17 cellular contexts compared by ENCODE assay signal in the genomic region with DNA sequence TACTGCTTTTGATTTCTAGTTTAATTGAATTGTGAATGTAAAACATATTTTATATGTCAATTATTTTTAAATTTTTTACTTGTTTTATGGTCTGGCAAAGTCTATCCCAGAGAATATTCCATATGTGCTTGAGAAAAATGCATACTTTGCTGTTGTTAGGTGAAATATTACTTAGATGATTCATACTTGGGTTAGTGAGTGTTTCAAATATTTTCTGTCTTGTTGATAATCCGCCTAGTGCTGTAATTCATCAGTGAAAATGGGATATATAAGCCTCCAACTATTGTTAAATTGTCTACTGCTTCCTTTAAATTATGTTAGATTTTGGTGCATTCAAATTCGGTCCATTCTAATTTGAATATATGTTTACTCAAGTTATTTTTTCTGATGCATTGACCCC.
DNase-seq lines count a peak whose midpoint lies in the region; ATAC-seq and TF ChIP-seq lines count a peak whose summit lies in the region.
"Had no signal": no experiment of that assay in that cellular context is flagged by ENCODE, and none has a peak within 500 bp of the region (broad histone marks: within the 10 kb centered on the region; RNA-seq: fewer than 3 reads in every experiment).

No MANE protein-coding gene starts in this region.

- 74 to 82% methylated on average over 2 of the region's 2 CpGs for WGBS in GM23248 (ENCODE audit: low coverage in 1 of 2, low lambda C conversion rate in 2 of 2, missing lambda C conversion rate in 2 of 2), 2 experiments

- no peaks in the 10 kb centered on the region for H3F3A ChIP-seq in GM23248 (ENCODE audit: insufficient read depth)

- ATAC-seq in RWPE2 (ENCODE audit: low read depth), result peak; percentile 49; the same call in 1 of the 3 replicates
- no peak for ATAC-seq in HG03354 (IDR thresholded peaks at IDR 0.05; ENCODE audit: poor library complexity, severe bottlenecking, unreplicated experiment)

- H3K79me2 ChIP-seq in GM23248 (ENCODE audit: insufficient read depth), result no peaks in the 10 kb centered on the region

- H3K9me2 ChIP-seq in GM23248 (ENCODE audit: insufficient read depth), result no peaks in the 10 kb centered on the region

- peak overlapping the region; percentile 3 for H3K4me2 ChIP-seq in GM23248 (ENCODE audit: unreplicated experiment)

- H3K4me1 ChIP-seq in GM23248 (ENCODE audit: insufficient read depth), result peaks cover 6% of the 10 kb centered on the region; the same call in 1 of the 2 replicates
- H3K4me1 ChIP-seq in RWPE2 (ENCODE audit: insufficient read depth, poor library complexity, severe bottlenecking), result peaks cover 7% of the 10 kb centered on the region
- H3K4me1 ChIP-seq: BE2C, SJCRH30 had no signal

- DNase-seq in GM23248 (peak; percentile 9), RWPE2 (ENCODE audit: low spot score) (no peak), choroid plexus epithelial cell (ENCODE audit: low read depth) (peak; percentile 32), kidney glomerular epithelial cell (lab: John Stamatoyannopoulos, UW) (peak; percentile 8), Kasumi-1 (lab: John Stamatoyannopoulos, UW) (no peak), substantia nigra (lab: John Stamatoyannopoulos, UW) (no peak), activated gamma-delta T cell treated with Interleukin-2 at 50 U/mL for 16 hours (no peak)
- DNase-seq: BE2C; CD4-positive, alpha-beta T cell; DMS53; H9; KG1; NCI-H1092 treated with DMSO at 0.1 percent for 48 hours; NK-92 treated with Interleukin-12 subunit alpha and Interleukin-12 subunit beta, amount 100 ng/mL, for 24 hours; RPMI8226; SJCRH30 had no signal

- H3K9ac ChIP-seq in GM23248, result no peak overlapping the region

- no peak overlapping the region for H3K4me3 ChIP-seq in GM23248
- H3K4me3 ChIP-seq in RWPE2 (ENCODE audit: severe bottlenecking), result no peak overlapping the region
- no peak overlapping the region for H3K4me3 ChIP-seq in choroid plexus epithelial cell (ENCODE audit: low read depth, low read length)
- H3K4me3 ChIP-seq: SJCRH30 had no signal

- in situ Hi-C loops in GM23248 (cut with MboI), result no loop called here

- TF ChIP-seq CTCF in RWPE2 (IDR thresholded peaks at IDR 0.05; ENCODE audit: poor library complexity, severe bottlenecking), result no peak
- TF ChIP-seq CTCF in choroid plexus epithelial cell (conservative IDR thresholded peaks at IDR 0.05; ENCODE audit: low read depth, low read length), result no peak

- H3K27me3 ChIP-seq in GM23248 (replicated peaks; ENCODE audit: insufficient read depth) (no peaks in the 10 kb centered on the region), RWPE2 (ENCODE audit: insufficient read depth, poor library complexity, severe bottlenecking) (peaks cover 19% of the 10 kb centered on the region)
- H3K27me3 ChIP-seq: BE2C, SJCRH30 had no signal

- H3K36me3 ChIP-seq in GM23248 (ENCODE audit: low read depth), result no peaks in the 10 kb centered on the region
- no peaks in the 10 kb centered on the region for H3K36me3 ChIP-seq in RWPE2 (ENCODE audit: low read depth)
- H3K36me3 ChIP-seq: BE2C, SJCRH30 had no signal

- H2AFZ ChIP-seq in GM23248, result no peak overlapping the region

- no peaks in the 10 kb centered on the region for H4K20me1 ChIP-seq in GM23248 (ENCODE audit: insufficient read depth)

- H3K9me3 ChIP-seq in GM23248 (ENCODE audit: low read depth) (no peaks in the 10 kb centered on the region), RWPE2 (ENCODE audit: severe bottlenecking) (no peaks in the 10 kb centered on the region)
- H3K9me3 ChIP-seq: BE2C, SJCRH30 had no signal

- no peak overlapping the region for H3K27ac ChIP-seq in GM23248
- no peak overlapping the region for H3K27ac ChIP-seq in RWPE2 (ENCODE audit: poor library complexity, severe bottlenecking)
- H3K27ac ChIP-seq in substantia nigra (ENCODE audit: low read depth, low read length, poor library complexity, severe bottlenecking), result no peak overlapping the region
- H3K27ac ChIP-seq: SJCRH30 had no signal

Comparison
In these comparisons a context has a peak if more than half of its experiments do, and no peak if none do; other contexts are left out.
1. DNase-seq: peak in GM23248 (single experiment), choroid plexus epithelial cell (single experiment) and kidney glomerular epithelial cell (single experiment); none in RWPE2 (single experiment), Kasumi-1 (0 of 2), substantia nigra (0 of 49) and activated gamma-delta T cell treated with Interleukin-2 at 50 U/mL for 16 hours (single experiment).